ENCODE assay signal across 8 cellular contexts in the genomic region with DNA sequence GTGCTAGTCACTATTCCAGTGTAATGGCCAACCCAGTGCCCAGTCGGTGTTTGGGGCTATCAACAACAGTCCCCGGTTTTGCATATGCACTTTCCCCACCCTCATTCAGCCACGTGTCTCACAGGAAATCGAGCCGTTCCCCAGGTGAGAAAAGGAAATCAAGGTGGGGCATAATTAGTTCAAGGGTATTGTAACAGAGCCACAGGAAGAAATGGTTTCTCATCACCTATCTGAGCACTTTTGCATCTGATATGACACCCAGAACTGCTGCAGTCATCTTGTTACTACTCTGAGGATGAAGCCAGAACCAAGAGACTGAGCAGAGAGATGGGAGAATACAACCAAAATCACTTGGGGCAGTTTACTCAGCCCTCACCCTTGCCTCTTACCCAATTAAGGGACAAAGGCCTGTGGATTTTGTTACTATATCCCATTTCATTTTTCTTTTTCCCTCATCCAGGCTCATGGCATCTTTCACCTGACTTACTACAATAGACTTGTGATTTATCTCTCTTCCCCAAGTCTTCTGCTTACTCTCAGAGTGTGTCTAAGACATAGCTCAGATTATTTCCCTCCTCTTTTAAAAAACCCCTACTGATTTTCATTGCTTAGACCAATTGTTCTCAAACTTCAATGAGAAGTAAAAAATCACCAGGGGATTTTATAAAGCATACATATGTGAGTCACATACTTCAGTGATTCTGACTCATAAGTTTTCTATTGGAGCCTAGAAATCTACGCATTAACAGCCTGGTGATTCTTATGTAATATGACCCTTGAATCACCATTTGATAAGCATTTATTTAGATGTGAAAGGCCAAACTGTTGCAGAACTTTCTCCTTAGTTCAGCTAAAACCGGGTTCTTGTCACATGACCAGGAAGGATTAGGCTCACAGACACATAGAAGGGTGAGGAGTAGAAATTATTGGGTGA. TPM values are rescaled to one million over a fixed set of nuclear protein-coding genes. Genes with fewer than 3 reads are reported as not detected.
DNase-seq lines count a peak whose midpoint lies in the region; ATAC-seq and TF ChIP-seq lines count a peak whose summit lies in the region.

No MANE protein-coding gene starts in this region.

- intact Hi-C loops in CD4-positive, alpha-beta memory T cell (cut with micrococcal nuclease): loop anchor here (2.0 kb wide), 1 partner anchor 28 kb away; no protein-coding TSS in a partner anchor
- intact Hi-C loops in gastrocnemius medialis (cut with DNase I; ENCODE audit: low total_unique reads): no loop called here

- peaks cover 10% of the 10 kb centered on the region for H3K36me3 ChIP-seq in CD4-positive, alpha-beta memory T cell (ENCODE audit: insufficient read depth, low read length)
- H3K36me3 ChIP-seq in GM23338 (ENCODE audit: insufficient read depth) (no peaks in the 10 kb centered on the region), fibroblast of lung (ENCODE audit: control insufficient read depth, insufficient read depth, low read length) (no peaks in the 10 kb centered on the region), gastrocnemius medialis (no peaks in the 10 kb centered on the region)

- no peaks in the 10 kb centered on the region for H3F3A ChIP-seq in GM23338 (replicated peaks; ENCODE audit: low read depth)

- no peaks in the 10 kb centered on the region for H3K9me3 ChIP-seq in CD4-positive, alpha-beta memory T cell (ENCODE audit: control insufficient read depth in 1 of 2, low read length in 2 of 2)
- H3K9me3 ChIP-seq in fibroblast of lung (ENCODE audit: control insufficient read depth, insufficient read depth, low read depth, low read length): no peaks in the 10 kb centered on the region
- no peaks in the 10 kb centered on the region for H3K9me3 ChIP-seq in gastrocnemius medialis

- in situ Hi-C loops in gastrocnemius medialis (cut with MboI; ENCODE audit: low sequenced_read_pairs in 4 of 4): no loop called here

- ATAC-seq in GM23338 (no peak), HG03108 (IDR thresholded peaks at IDR 0.05; ENCODE audit: unreplicated experiment) (no peak), gastrocnemius medialis (no peak)

- H3K79me2 ChIP-seq in GM23338 (replicated peaks; ENCODE audit: insufficient read depth) (no peaks in the 10 kb centered on the region), fibroblast of lung (ENCODE audit: control insufficient read depth, insufficient read depth, low read length) (no peaks in the 10 kb centered on the region)

- peaks cover 39 to 57% (median 43%) of the 10 kb centered on the region in 4 donors for H3K4me1 Mint-ChIP-seq in CD4-positive, alpha-beta memory T cell
- H3K4me1 Mint-ChIP-seq in GM23338: peaks cover 28% of the 10 kb centered on the region

- no peak overlapping the region for H3K9ac ChIP-seq in fibroblast of lung (ENCODE audit: insufficient read depth, low read length)

- no peak for TF ChIP-seq CTCF in GM23338 (conservative IDR thresholded peaks at IDR 0.05; ENCODE audit: low read depth in 2 of 2)
- no peak for TF ChIP-seq CTCF in fibroblast of lung (conservative IDR thresholded peaks at IDR 0.05 in 1 of 2, IDR thresholded peaks at IDR 0.05 in 1 of 2; ENCODE audit: low read depth in 1 of 2, low read length in 2 of 2)
- TF ChIP-seq CTCF in gastrocnemius medialis (IDR thresholded peaks at IDR 0.05 in 4 of 5, conservative IDR thresholded peaks at IDR 0.05 in 1 of 5): no peak

- peaks cover 37% of the 10 kb centered on the region for H3K4me1 ChIP-seq in CD4-positive, alpha-beta memory T cell (ENCODE audit: insufficient read depth, low read length)
- H3K4me1 ChIP-seq in GM23338 (ENCODE audit: insufficient read depth): peaks cover 20% of the 10 kb centered on the region
- no peaks in the 10 kb centered on the region for H3K4me1 ChIP-seq in fibroblast of lung (ENCODE audit: control insufficient read depth, extremely low read depth, insufficient read depth, low read length)
- H3K4me1 ChIP-seq in gastrocnemius medialis: no peaks in the 10 kb centered on the region

- H3K36me3 Mint-ChIP-seq in CD4-positive, alpha-beta memory T cell: peaks cover 73 to 76% of the 10 kb centered on the region in 2 donors
- peaks cover 3% of the 10 kb centered on the region; the same call in 1 of the 3 replicates for H3K36me3 Mint-ChIP-seq in GM23338 (ENCODE audit: low read depth)

- H4K20me1 ChIP-seq in GM23338 (replicated peaks; ENCODE audit: insufficient read depth) (no peaks in the 10 kb centered on the region), fibroblast of lung (ENCODE audit: control insufficient read depth, extremely low read depth, insufficient read depth, low read length) (no peaks in the 10 kb centered on the region)

- peak overlapping the region in 7 of 8 donors; percentile 8 to 69 (median 44) for H3K4me3 Mint-ChIP-seq in CD4-positive, alpha-beta memory T cell
- H3K4me3 Mint-ChIP-seq in GM23338: no peak overlapping the region

- POLR2A ChIA-PET in CD4-positive, alpha-beta memory T cell (lab: Charles Lee; ENCODE audit: partially characterized antibody): interaction anchor here (0.6 to 1.4 kb wide), 13 partner anchors 10 to 274 kb away, joined by 3 to 6 read pairs (median 3); a partner anchor contains a TSS

- H3K9me3 Mint-ChIP-seq in CD4-positive, alpha-beta memory T cell: peaks cover 0 to 21% (median 7%) of the 10 kb centered on the region in 8 donors
- H3K9me3 Mint-ChIP-seq in GM23338: peaks cover 3% of the 10 kb centered on the region; the same call in 1 of the 3 replicates

- no peak overlapping the region for H3K4me2 ChIP-seq in GM23338
- peak overlapping the region; percentile 44 for H3K4me2 ChIP-seq in fibroblast of lung (ENCODE audit: extremely low read depth, insufficient read depth, low read length)

- CTCF ChIA-PET in CD4-positive, alpha-beta memory T cell (lab: Charles Lee; ENCODE audit: partially characterized antibody): interaction anchor here (1.1 to 2.5 kb wide), 4 partner anchors 8 to 57 kb away, joined by 3 to 8 read pairs (median 4); no protein-coding TSS in a partner anchor

- peak; percentile 20 to 52 (median 36) for DNase-seq in CD4-positive, alpha-beta memory T cell
- DNase-seq in GM23338 (ENCODE audit: low spot score) (no peak), SW480 (ENCODE audit: low spot score) (peak; percentile 11), fibroblast of lung (ENCODE audit: low read depth in 2 of 2) (peak; percentile 77 to 89), COLO668 (lab: John Stamatoyannopoulos, UW; ENCODE audit: unreplicated experiment) (no peak), gastrocnemius medialis (no peak), NCI-H187 (lab: John Stamatoyannopoulos, UW) (no peak)

- no peak for TF ChIP-seq POLR2A in gastrocnemius medialis (IDR thresholded peaks at IDR 0.05)

- H3K27me3 Mint-ChIP-seq in CD4-positive, alpha-beta memory T cell: no peaks in the 10 kb centered on the region
- no peaks in the 10 kb centered on the region for H3K27me3 Mint-ChIP-seq in GM23338 (ENCODE audit: insufficient read depth, low read depth, poor library complexity)

- H3K27me3 ChIP-seq in CD4-positive, alpha-beta memory T cell (ENCODE audit: insufficient read depth, low read length): no peaks in the 10 kb centered on the region
- H3K27me3 ChIP-seq in GM23338 (ENCODE audit: insufficient read depth) (no peaks in the 10 kb centered on the region), fibroblast of lung (ENCODE audit: control insufficient read depth, insufficient read depth, low read length) (no peaks in the 10 kb centered on the region), gastrocnemius medialis (no peaks in the 10 kb centered on the region)

- H3K9me2 ChIP-seq in GM23338 (ENCODE audit: insufficient read depth): peaks cover 6% of the 10 kb centered on the region; the same call in 1 of the 2 replicates

- peak overlapping the region; percentile 65 to 94 (median 90) for H3K27ac Mint-ChIP-seq in CD4-positive, alpha-beta memory T cell
- H3K27ac Mint-ChIP-seq in GM23338: no peak overlapping the region

- no peak overlapping the region for H3K4me3 ChIP-seq in CD4-positive, alpha-beta memory T cell (ENCODE audit: low read length in 2 of 2)
- H3K4me3 ChIP-seq in GM23338 (no peak overlapping the region), fibroblast of lung (replicated peaks in 1 of 4; ENCODE audit: control extremely low read depth in 1 of 4, insufficient read depth in 1 of 4, low read depth in 3 of 4, low read length in 4 of 4) (no peak overlapping the region), gastrocnemius medialis (no peak overlapping the region)

- H2AFZ ChIP-seq in GM23338 (peak overlapping the region; percentile 85; the same call in 1 of the 2 replicates), fibroblast of lung (ENCODE audit: low read length) (no peak overlapping the region)

- peak overlapping the region; percentile 55 for H3K27ac ChIP-seq in CD4-positive, alpha-beta memory T cell (ENCODE audit: low read depth, low read length)
- no peak overlapping the region for H3K27ac ChIP-seq in GM23338 (ENCODE audit: low read depth)
- H3K27ac ChIP-seq in fibroblast of lung (ENCODE audit: insufficient read depth, low read length): no peak overlapping the region
- no peak overlapping the region for H3K27ac ChIP-seq in gastrocnemius medialis

TF ChIP-seq in GM23338, 12 proteins besides CTCF, POLR2A, EP300 and RAD21:
- no peak for TF ChIP-seq STAT1 (IDR thresholded peaks at IDR 0.05; ENCODE audit: unreplicated experiment)

RNA-seq across cellular contexts. Expression of a gene that starts 40.5 kb away (rescaled TPM):
- 100 to 1,000 TPM; 164 to 169 TPM for total RNA-seq in CD4-positive, alpha-beta memory T cell
- 100 to 1,000 TPM; 227 to 367 TPM for polyA plus RNA-seq in CD4-positive, alpha-beta memory T cell
- total RNA-seq in GM23338 (2014; rRNA removed; shearing (Covaris generic)): not detected in 2 replicates
- not detected in 2 replicates for polyA plus RNA-seq in GM23338 (2016; fragmentation: Nextera tagmentation; extraction: Ambion mirVana)
- not detected in 2 replicates for total RNA-seq in fibroblast of lung
- not detected in 2 replicates for polyA plus RNA-seq in fibroblast of lung
- not detected in 2 replicates for polyA plus RNA-seq in fibroblast of lung (2012)
- not detected in 2 replicates for polyA minus RNA-seq in fibroblast of lung (ENCODE audit: low replicate concordance)
- not detected for total RNA-seq in gastrocnemius medialis

Comparison
In these comparisons a context has a peak if more than half of its experiments do, and no peak if none do; other contexts are left out.
1. DNase-seq: peak in CD4-positive, alpha-beta memory T cell (5 of 5), SW480 (single experiment) and fibroblast of lung (2 of 2); none in GM23338 (single experiment), COLO668 (single experiment), gastrocnemius medialis (0 of 2) and NCI-H187 (0 of 2).
2. RNA of a gene that starts 40.5 kb away (total RNA-seq): 164 to 169 TPM in CD4-positive, alpha-beta memory T cell; not detected in gastrocnemius medialis, not detected in GM23338 and not detected in fibroblast of lung; every median in the first group is over 100 times any median in the second.